Comparison of ENCODE assay signal across 23 cellular contexts in the genomic region with DNA sequence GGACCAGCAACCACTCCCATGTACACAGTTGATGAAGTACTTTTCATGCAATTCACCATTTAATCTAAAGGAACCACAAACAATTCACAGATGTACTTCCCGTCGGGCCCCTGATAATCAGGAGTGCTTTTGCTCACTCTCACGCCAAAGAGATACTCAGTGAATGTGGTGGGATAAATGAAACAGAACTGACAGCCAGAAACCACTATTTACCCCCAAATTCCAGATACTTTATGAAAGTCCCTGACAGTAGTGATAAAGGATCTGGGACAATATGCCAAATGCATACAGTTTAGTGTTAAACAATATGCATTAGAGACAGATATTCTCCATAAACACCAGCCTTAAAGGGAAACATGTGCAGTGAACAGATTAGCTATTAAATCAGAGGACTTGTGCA.
DNase-seq lines count a peak whose midpoint lies in the region; ATAC-seq and TF ChIP-seq lines count a peak whose summit lies in the region.
"Had no signal": no experiment of that assay in that cellular context is flagged by ENCODE, and none has a peak within 500 bp of the region (broad histone marks: within the 10 kb centered on the region; RNA-seq: fewer than 3 reads in every experiment).

No MANE protein-coding gene starts in this region.

- intact Hi-C loops in PC-3 (cut with micrococcal nuclease): no loop called here
- intact Hi-C loops in posterior vena cava (cut with DNase I): no loop called here
- intact Hi-C loops in left cardiac atrium (cut with DNase I): no loop called here

- in situ Hi-C loops in brain microvascular endothelial cell (cut with HindIII; ENCODE audit: low pct_ligation_motif_present, low sequenced_read_pairs): no loop called here

- BruUV-seq in PC-3 (replicated peaks; lab: Mats Ljungman, UMichigan): no TSS peak

- no peaks in the 10 kb centered on the region for H3K27me3 Mint-ChIP-seq in WTC11 (ENCODE audit: low read depth)

- 59% methylated on average over 3 of the region's 3 CpGs for WGBS in hepatocyte (ENCODE audit: low lambda C conversion rate, missing lambda C conversion rate)

- H3K4me3 ChIP-seq in PC-3 (ENCODE audit: low read length) (no peak overlapping the region), hepatocyte (no peak overlapping the region), brain microvascular endothelial cell (ENCODE audit: low read depth, low read length) (no peak overlapping the region)
- H3K4me3 ChIP-seq: Peyer's patch, SJSA1 had no signal

- TF ChIP-seq CTCF in PC-3 (conservative IDR thresholded peaks at IDR 0.05; ENCODE audit: low read depth, low read length): no peak
- TF ChIP-seq CTCF in WTC11 (IDR thresholded peaks at IDR 0.05): no peak
- no peak for TF ChIP-seq CTCF in hepatocyte (IDR thresholded peaks at IDR 0.05; ENCODE audit: poor library complexity)
- TF ChIP-seq CTCF in brain microvascular endothelial cell (IDR thresholded peaks at IDR 0.05; ENCODE audit: low read depth, low read length, missing control alignments): no peak

- no peak overlapping the region for H3K9ac ChIP-seq in PC-3 (ENCODE audit: low read length)

- H4K20me1 ChIP-seq in PC-3 (ENCODE audit: low read length) (no peaks in the 10 kb centered on the region), hepatocyte (ENCODE audit: insufficient read depth, poor library complexity, severe bottlenecking) (no peaks in the 10 kb centered on the region)

- ATAC-seq in PC-3 (no peak), WTC11 (no peak), left cardiac atrium (no peak)
- ATAC-seq in activated naive CD4-positive, alpha-beta T cell treated with anti-CD3 and anti-CD28 coated beads, Interleukin-2, amount 50 U/mL, for 72 hours: no peak
- ATAC-seq: HCT116 had no signal

- peaks cover 39% of the 10 kb centered on the region for H3K4me1 ChIP-seq in PC-3 (ENCODE audit: insufficient read depth, low read length)
- peaks cover 25% of the 10 kb centered on the region for H3K4me1 ChIP-seq in hepatocyte (ENCODE audit: insufficient read depth)

- H3K27me3 ChIP-seq in PC-3 (ENCODE audit: low read length) (no peaks in the 10 kb centered on the region), hepatocyte (no peaks in the 10 kb centered on the region), brain microvascular endothelial cell (replicated peaks) (no peaks in the 10 kb centered on the region)
- H3K27me3 ChIP-seq: BE2C, Peyer's patch, SJSA1 had no signal

- H3K36me3 ChIP-seq in PC-3 (ENCODE audit: low read depth, low read length): peaks cover 18% of the 10 kb centered on the region
- H3K36me3 ChIP-seq in hepatocyte (replicated peaks; ENCODE audit: insufficient read depth, low read depth): no peaks in the 10 kb centered on the region
- H3K36me3 ChIP-seq in brain microvascular endothelial cell (replicated peaks): peaks cover 5% of the 10 kb centered on the region
- H3K36me3 ChIP-seq: BE2C had no signal

- H3K9me3 Mint-ChIP-seq in WTC11: no peaks in the 10 kb centered on the region
- H3K9me3 Mint-ChIP-seq in activated naive CD4-positive, alpha-beta T cell treated with anti-CD3 and anti-CD28 coated beads, Interleukin-2, amount 50 U/mL, for 72 hours: no peaks in the 10 kb centered on the region

- H3K36me3 Mint-ChIP-seq in WTC11: 0 out of 2 replicates have a peak, but pooled peaks cover 3% of the 10 kb centered on the region
- H3K36me3 Mint-ChIP-seq in activated naive CD4-positive, alpha-beta T cell treated with anti-CD3 and anti-CD28 coated beads, Interleukin-2, amount 50 U/mL, for 72 hours: no peaks in the 10 kb centered on the region

- no peak overlapping the region for H3K4me3 Mint-ChIP-seq in WTC11

- H3K27ac ChIP-seq in PC-3 (ENCODE audit: low read length): peak overlapping the region; percentile 96
- H3K27ac ChIP-seq in hepatocyte: peak overlapping the region; percentile 57
- no peak overlapping the region for H3K27ac ChIP-seq in brain microvascular endothelial cell
- H3K27ac ChIP-seq: Peyer's patch had no signal

- peaks cover 53% of the 10 kb centered on the region for H3K79me2 ChIP-seq in PC-3 (ENCODE audit: low read length)
- H3K79me2 ChIP-seq in hepatocyte: peaks cover 38% of the 10 kb centered on the region

- DNase-seq in PC-3 (no peak), WTC11 (ENCODE audit: low spot score) (no peak), hepatocyte (ENCODE audit: low spot score) (no peak), posterior vena cava (ENCODE audit: low spot score) (peak; percentile 2), left cardiac atrium (no peak), MV-4-11 (lab: John Stamatoyannopoulos, UW) (no peak), brain microvascular endothelial cell (no peak)
- no peak for DNase-seq in activated naive CD4-positive, alpha-beta T cell treated with anti-CD3 and anti-CD28 coated beads, Interleukin-2, amount 50 U/mL, for 72 hours (ENCODE audit: low spot score in 2 of 2)
- DNase-seq: BE2C; EL; GF-D8; KBM-7; MM.1S; NCI-H1092 treated with DMSO at 0.1 percent for 48 hours; NCI-H146; NCI-H2029; NCI-H226; NCI-H524; NCI-H774; NK-92 treated with Interleukin-12 subunit alpha and Interleukin-12 subunit beta, amount 100 ng/mL, for 24 hours; Peyer's patch had no signal

- CTCF ChIA-PET in PC-3 (lab: Charles Lee) (no interaction called here), WTC11 (lab: Charles Lee) (interaction anchor here (0.5 to 1.2 kb wide), 2 partner anchors 64 to 227 kb away, joined by 4 read pairs; no protein-coding TSS in a partner anchor)

- no peaks in the 10 kb centered on the region for H3K4me1 Mint-ChIP-seq in WTC11

- peaks cover 9% of the 10 kb centered on the region for H3F3A ChIP-seq in PC-3 (ENCODE audit: low read length, unreplicated experiment)

- POLR2A ChIA-PET in PC-3 (lab: Charles Lee; ENCODE audit: unreplicated experiment): no interaction called here
- POLR2A ChIA-PET in WTC11 (lab: Charles Lee): no interaction called here

- H3K9me2 ChIP-seq in PC-3 (replicated peaks; ENCODE audit: low read length): no peaks in the 10 kb centered on the region
- H3K9me2 ChIP-seq in hepatocyte (replicated peaks; ENCODE audit: insufficient read depth): no peaks in the 10 kb centered on the region

- no peaks in the 10 kb centered on the region for H3K9me3 ChIP-seq in PC-3 (ENCODE audit: low read length)
- no peaks in the 10 kb centered on the region for H3K9me3 ChIP-seq in hepatocyte (ENCODE audit: low read depth)
- H3K9me3 ChIP-seq: BE2C, Peyer's patch, SJSA1 had no signal

- no peak overlapping the region for H2AFZ ChIP-seq in PC-3 (ENCODE audit: low read length)
- no peak overlapping the region for H2AFZ ChIP-seq in hepatocyte

- H3K4me2 ChIP-seq in PC-3 (ENCODE audit: low read length) (no peak overlapping the region), hepatocyte (no peak overlapping the region)

- peak overlapping the region; percentile 35; the same call in 1 of the 2 replicates for H3K27ac Mint-ChIP-seq in WTC11
- no peak overlapping the region for H3K27ac Mint-ChIP-seq in activated naive CD4-positive, alpha-beta T cell treated with anti-CD3 and anti-CD28 coated beads, Interleukin-2, amount 50 U/mL, for 72 hours

TF ChIP-seq in WTC11, 78 proteins besides CTCF, POLR2A, EP300 and RAD21 (continues in another document):
- TF ChIP-seq RORB (CRISPR knock-in tag; IDR thresholded peaks at IDR 0.05): no peak
- TF ChIP-seq, protein P1, sequence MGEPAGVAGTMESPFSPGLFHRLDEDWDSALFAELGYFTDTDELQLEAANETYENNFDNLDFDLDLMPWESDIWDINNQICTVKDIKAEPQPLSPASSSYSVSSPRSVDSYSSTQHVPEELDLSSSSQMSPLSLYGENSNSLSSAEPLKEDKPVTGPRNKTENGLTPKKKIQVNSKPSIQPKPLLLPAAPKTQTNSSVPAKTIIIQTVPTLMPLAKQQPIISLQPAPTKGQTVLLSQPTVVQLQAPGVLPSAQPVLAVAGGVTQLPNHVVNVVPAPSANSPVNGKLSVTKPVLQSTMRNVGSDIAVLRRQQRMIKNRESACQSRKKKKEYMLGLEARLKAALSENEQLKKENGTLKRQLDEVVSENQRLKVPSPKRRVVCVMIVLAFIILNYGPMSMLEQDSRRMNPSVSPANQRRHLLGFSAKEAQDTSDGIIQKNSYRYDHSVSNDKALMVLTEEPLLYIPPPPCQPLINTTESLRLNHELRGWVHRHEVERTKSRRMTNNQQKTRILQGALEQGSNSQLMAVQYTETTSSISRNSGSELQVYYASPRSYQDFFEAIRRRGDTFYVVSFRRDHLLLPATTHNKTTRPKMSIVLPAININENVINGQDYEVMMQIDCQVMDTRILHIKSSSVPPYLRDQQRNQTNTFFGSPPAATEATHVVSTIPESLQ (CRISPR knock-in tag; IDR thresholded peaks at IDR 0.05): no peak
- TF ChIP-seq TCF7 (CRISPR knock-in tag; IDR thresholded peaks at IDR 0.05; ENCODE audit: low read depth): no peak
- TF ChIP-seq, protein P2, sequence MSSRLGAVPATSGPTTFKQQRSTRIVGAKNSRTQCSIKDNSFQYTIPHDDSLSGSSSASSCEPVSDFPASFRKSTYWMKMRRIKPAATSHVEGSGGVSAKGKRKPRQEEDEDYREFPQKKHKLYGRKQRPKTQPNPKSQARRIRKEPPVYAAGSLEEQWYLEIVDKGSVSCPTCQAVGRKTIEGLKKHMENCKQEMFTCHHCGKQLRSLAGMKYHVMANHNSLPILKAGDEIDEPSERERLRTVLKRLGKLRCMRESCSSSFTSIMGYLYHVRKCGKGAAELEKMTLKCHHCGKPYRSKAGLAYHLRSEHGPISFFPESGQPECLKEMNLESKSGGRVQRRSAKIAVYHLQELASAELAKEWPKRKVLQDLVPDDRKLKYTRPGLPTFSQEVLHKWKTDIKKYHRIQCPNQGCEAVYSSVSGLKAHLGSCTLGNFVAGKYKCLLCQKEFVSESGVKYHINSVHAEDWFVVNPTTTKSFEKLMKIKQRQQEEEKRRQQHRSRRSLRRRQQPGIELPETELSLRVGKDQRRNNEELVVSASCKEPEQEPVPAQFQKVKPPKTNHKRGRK (CRISPR knock-in tag; IDR thresholded peaks at IDR 0.05; ENCODE audit: borderline replicate concordance): no peak
- TF ChIP-seq ELF4 (CRISPR knock-in tag; IDR thresholded peaks at IDR 0.05; ENCODE audit: low read depth): no peak
- TF ChIP-seq SMAD4 (CRISPR knock-in tag; IDR thresholded peaks at IDR 0.05): no peak
- TF ChIP-seq, protein P3, sequence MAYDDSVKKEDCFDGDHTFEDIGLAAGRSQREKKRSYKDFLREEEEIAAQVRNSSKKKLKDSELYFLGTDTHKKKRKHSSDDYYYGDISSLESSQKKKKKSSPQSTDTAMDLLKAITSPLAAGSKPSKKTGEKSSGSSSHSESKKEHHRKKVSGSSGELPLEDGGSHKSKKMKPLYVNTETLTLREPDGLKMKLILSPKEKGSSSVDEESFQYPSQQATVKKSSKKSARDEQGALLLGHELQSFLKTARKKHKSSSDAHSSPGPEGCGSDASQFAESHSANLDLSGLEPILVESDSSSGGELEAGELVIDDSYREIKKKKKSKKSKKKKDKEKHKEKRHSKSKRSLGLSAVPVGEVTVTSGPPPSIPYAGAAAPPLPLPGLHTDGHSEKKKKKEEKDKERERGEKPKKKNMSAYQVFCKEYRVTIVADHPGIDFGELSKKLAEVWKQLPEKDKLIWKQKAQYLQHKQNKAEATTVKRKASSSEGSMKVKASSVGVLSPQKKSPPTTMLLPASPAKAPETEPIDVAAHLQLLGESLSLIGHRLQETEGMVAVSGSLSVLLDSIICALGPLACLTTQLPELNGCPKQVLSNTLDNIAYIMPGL (CRISPR knock-in tag; IDR thresholded peaks at IDR 0.05): no peak
- no peak for TF ChIP-seq TEAD4 (CRISPR knock-in tag; IDR thresholded peaks at IDR 0.05)
